1 cellular context compared by ENCODE assay signal in genomic region chr2:159873136-159873728, GRCh38.
TF ChIP-seq lines count a peak whose summit lies in the region.

No MANE protein-coding gene starts in this region.

TF ChIP-seq in WTC11, 78 proteins besides CTCF, POLR2A, EP300 and RAD21 (continued from another document):
- TF ChIP-seq ARID4B (CRISPR knock-in tag; IDR thresholded peaks at IDR 0.05; ENCODE audit: borderline replicate concordance), result no peak
